In genomic region chrX:72974885-72975284, GRCh38 we compare ENCODE assay signal across 16 cellular contexts. TPM values are rescaled to one million over a fixed set of nuclear protein-coding genes. Genes with fewer than 3 reads are reported as not detected.
A peak's percentile ranks its signal among the peaks of the same experiment; 100 is the strongest.
DNase-seq lines count a peak whose midpoint lies in the region; ATAC-seq, FAIRE-seq and TF ChIP-seq lines count a peak whose summit lies in the region.
"Not testable (repeated sequence)": the region's sequence is repeated elsewhere in the genome, so short reads cannot be mapped to it uniquely, and the experiment has no call there.
"Had no signal": no experiment of that assay in that cellular context is flagged by ENCODE, and none has a peak within 500 bp of the region (broad histone marks: within the 10 kb centered on the region; RNA-seq: fewer than 3 reads in every experiment).

No MANE protein-coding gene starts in this region.

- H3K79me2 ChIP-seq in astrocyte (ENCODE audit: insufficient read depth, low read length); endothelial cell of umbilical vein (ENCODE audit: control insufficient read depth, insufficient read depth, low read length): not testable (repeated sequence)

- CTCF ChIA-PET in A549 (lab: Yijun Ruan, JAX); IMR-90 (lab: Yijun Ruan, JAX); Panc1 (lab: Charles Lee); endothelial cell of umbilical vein (lab: Charles Lee): not testable (repeated sequence)

- not testable (repeated sequence) for DNase-seq in A549 (ENCODE audit: low read depth in 1 of 2, low spot score in 1 of 2); IMR-90; Panc1 (ENCODE audit: low read depth, low spot score); astrocyte (ENCODE audit: low read depth); endothelial cell of umbilical vein (ENCODE audit: low read depth, low spot score); left lobe of liver (ENCODE audit: low spot score); gastrocnemius medialis

- H4K20me1 ChIP-seq in IMR-90 (ENCODE audit: insufficient read depth, low read length); astrocyte (ENCODE audit: insufficient read depth, low read length); endothelial cell of umbilical vein (replicated peaks; ENCODE audit: control insufficient read depth, extremely low read depth, insufficient read depth, low read length): not testable (repeated sequence)

- H3K23ac ChIP-seq in IMR-90 (ENCODE audit: low read depth, low read length), result not testable (repeated sequence)

- H4K91ac ChIP-seq in IMR-90 (ENCODE audit: insufficient read depth, low read depth, low read length), result not testable (repeated sequence)

- not testable (repeated sequence) for H3K27ac Mint-ChIP-seq in astrocyte (ENCODE audit: unreplicated experiment)

- H3K9me3 ChIP-seq in A549; IMR-90 (ENCODE audit: control insufficient read depth, insufficient read depth, low read length); Panc1 (ENCODE audit: control insufficient read depth, insufficient read depth, low read depth, low read length); astrocyte (ENCODE audit: insufficient read depth, low read depth, low read length); endothelial cell of umbilical vein (replicated peaks; ENCODE audit: control insufficient read depth, insufficient read depth, low read length); gastrocnemius medialis: not testable (repeated sequence)

- not testable (repeated sequence) for BruUV-seq in IMR-90 (replicated peaks; lab: Mats Ljungman, UMichigan); Panc1 (replicated peaks; lab: Mats Ljungman, UMichigan); endothelial cell of umbilical vein (replicated peaks; lab: Mats Ljungman, UMichigan)

- TF ChIP-seq CTCF in A549 (IDR thresholded peaks at IDR 0.05); IMR-90 (conservative IDR thresholded peaks at IDR 0.05; ENCODE audit: low read depth, low read length); Panc1 (IDR thresholded peaks at IDR 0.05); astrocyte (IDR thresholded peaks at IDR 0.05; ENCODE audit: insufficient read depth, low read depth, low read length); endothelial cell of umbilical vein (IDR thresholded peaks at IDR 0.05; ENCODE audit: extremely low read depth in 1 of 2, insufficient read depth in 1 of 2, low read depth in 1 of 2, low read length in 2 of 2); gastrocnemius medialis (IDR thresholded peaks at IDR 0.05 in 4 of 5, conservative IDR thresholded peaks at IDR 0.05 in 1 of 5): not testable (repeated sequence)

- not testable (repeated sequence) for H2BK5ac ChIP-seq in IMR-90 (ENCODE audit: low read depth, low read length, poor library complexity, severe bottlenecking)

- H2AFZ ChIP-seq in IMR-90 (replicated peaks; ENCODE audit: low read length, poor library complexity); astrocyte (ENCODE audit: low read depth, low read length); endothelial cell of umbilical vein (ENCODE audit: low read depth, low read length): not testable (repeated sequence)

- not testable (repeated sequence) for H3K36me3 ChIP-seq in IMR-90 (ENCODE audit: control insufficient read depth, insufficient read depth, low read length); Panc1 (ENCODE audit: control insufficient read depth, insufficient read depth, low read length); astrocyte (ENCODE audit: insufficient read depth, low read length); endothelial cell of umbilical vein (ENCODE audit: control insufficient read depth in 2 of 2, extremely low read depth in 1 of 2, insufficient read depth in 2 of 2, low read length in 2 of 2); gastrocnemius medialis

- intact Hi-C loops in IMR-90 (cut with micrococcal nuclease); Panc1 (cut with micrococcal nuclease; ENCODE audit: unreplicated experiment); endothelial cell of umbilical vein (cut with micrococcal nuclease); gastrocnemius medialis (cut with DNase I; ENCODE audit: low total_unique reads): not testable (repeated sequence)

- H3K27me3 Mint-ChIP-seq in astrocyte (ENCODE audit: low read depth, unreplicated experiment), result not testable (repeated sequence)

- not testable (repeated sequence) for H3K56ac ChIP-seq in IMR-90 (ENCODE audit: extremely low read depth, insufficient read depth, low read length)

- not testable (repeated sequence) for H2BK20ac ChIP-seq in IMR-90 (ENCODE audit: low read depth, low read length)

- not testable (repeated sequence) for H2BK120ac ChIP-seq in IMR-90 (ENCODE audit: low read depth, low read length)

- TF ChIP-seq POLR2A in A549 (IDR thresholded peaks at IDR 0.05; ENCODE audit: low read length); IMR-90 (IDR thresholded peaks at IDR 0.05; ENCODE audit: low read depth, low read length); endothelial cell of umbilical vein (IDR thresholded peaks at IDR 0.05; ENCODE audit: low read depth, low read length); gastrocnemius medialis (IDR thresholded peaks at IDR 0.05): not testable (repeated sequence)

- POLR2A ChIA-PET in A549 (lab: Yijun Ruan, JAX); IMR-90 (lab: Charles Lee; ENCODE audit: unreplicated experiment); Panc1 (lab: Charles Lee); endothelial cell of umbilical vein (lab: Charles Lee): not testable (repeated sequence)

- not testable (repeated sequence) for H3K9me1 ChIP-seq in IMR-90 (ENCODE audit: insufficient read depth, low read length); endothelial cell of umbilical vein (replicated peaks; ENCODE audit: control insufficient read depth, extremely low read depth, insufficient read depth, low read length)

- WGBS in A549 (ENCODE audit: missing lambda C conversion rate), result no CpG with 5 or more reads among the region's 7 CpGs
- WGBS in IMR-90 (ENCODE audit: extremely low coverage in 2 of 2, insufficient read length in 1 of 2), 2 experiments, result no CpG with 5 or more reads among the region's 7 CpGs

- H3K4me3 Mint-ChIP-seq in astrocyte (ENCODE audit: unreplicated experiment), result not testable (repeated sequence)

- H3K36me3 Mint-ChIP-seq in astrocyte (ENCODE audit: low read depth, unreplicated experiment), result not testable (repeated sequence)

- H3K4me3 ChIP-seq in A549; IMR-90 (ENCODE audit: insufficient read depth, low read depth, low read length); Panc1 (ENCODE audit: low read depth in 2 of 2, low read length in 2 of 2); astrocyte (ENCODE audit: insufficient read depth, low read depth, low read length); endothelial cell of umbilical vein (replicated peaks in 1 of 3; ENCODE audit: insufficient read depth in 1 of 3, low read depth in 1 of 3, low read length in 3 of 3); gastrocnemius medialis: not testable (repeated sequence)

- not testable (repeated sequence) for TF ChIP-seq EP300 in A549 (IDR thresholded peaks at IDR 0.05)

- not testable (repeated sequence) for H3K27me3 ChIP-seq in IMR-90 (ENCODE audit: control insufficient read depth, insufficient read depth, low read length); Panc1 (ENCODE audit: control insufficient read depth, insufficient read depth, low read length); astrocyte (ENCODE audit: insufficient read depth, low read length); endothelial cell of umbilical vein (ENCODE audit: control insufficient read depth in 2 of 2, insufficient read depth in 2 of 2, low read length in 2 of 2); gastrocnemius medialis

- not testable (repeated sequence) for H3K9me3 Mint-ChIP-seq in astrocyte (ENCODE audit: unreplicated experiment)

- H3K4ac ChIP-seq in IMR-90 (ENCODE audit: low read depth, low read length), result not testable (repeated sequence)

- not testable (repeated sequence) for H3K4me1 ChIP-seq in A549; IMR-90 (ENCODE audit: control insufficient read depth, insufficient read depth, low read length); Panc1 (ENCODE audit: control insufficient read depth, insufficient read depth, low read length); astrocyte (ENCODE audit: insufficient read depth, low read length); endothelial cell of umbilical vein (ENCODE audit: control insufficient read depth, extremely low read depth, insufficient read depth, low read length); gastrocnemius medialis

- in situ Hi-C loops in IMR-90 (cut with MboI; ENCODE audit: low sequenced_read_pairs); Panc1 (cut with HindIII; ENCODE audit: low pct_unique_long_range_greater_than_20kb, low sequenced_read_pairs); gastrocnemius medialis (cut with MboI; ENCODE audit: low sequenced_read_pairs in 4 of 4): not testable (repeated sequence)

- not testable (repeated sequence) for H3K79me1 ChIP-seq in IMR-90 (ENCODE audit: low read depth in 1 of 2, low read length in 2 of 2)

- not testable (repeated sequence) for H2BK15ac ChIP-seq in IMR-90 (ENCODE audit: low read depth, low read length)

- not testable (repeated sequence) for H3K4me1 Mint-ChIP-seq in astrocyte (ENCODE audit: low read depth, unreplicated experiment)

- not testable (repeated sequence) for H3K27ac ChIP-seq in A549; IMR-90 (ENCODE audit: insufficient read depth, low read length); Panc1 (ENCODE audit: low read length); astrocyte (ENCODE audit: low read depth, low read length); endothelial cell of umbilical vein (ENCODE audit: insufficient read depth, low read depth, low read length); gastrocnemius medialis

- not testable (repeated sequence) for H4K5ac ChIP-seq in IMR-90 (ENCODE audit: low read depth, low read length)

- H3K4me2 ChIP-seq in A549; IMR-90 (ENCODE audit: low read depth, low read length); astrocyte (ENCODE audit: low read length); endothelial cell of umbilical vein (ENCODE audit: insufficient read depth, low read length): not testable (repeated sequence)

- FAIRE-seq in A549 (lab: Jason Lieb, UNC) (peak; percentile 96), astrocyte (lab: Jason Lieb, UNC) (peak; percentile 98), endothelial cell of umbilical vein (lab: Jason Lieb, UNC) (peak; percentile 93)

- H3K9ac ChIP-seq in IMR-90 (ENCODE audit: low read depth, low read length); astrocyte (ENCODE audit: low read length); endothelial cell of umbilical vein (replicated peaks; ENCODE audit: extremely low read depth, insufficient read depth, low read length): not testable (repeated sequence)

- H2AK5ac ChIP-seq in IMR-90 (ENCODE audit: low read depth, low read length), result not testable (repeated sequence)

- not testable (repeated sequence) for TF ChIP-seq RAD21 in A549 (conservative IDR thresholded peaks at IDR 0.05 in 1 of 2, IDR thresholded peaks at IDR 0.05 in 1 of 2); IMR-90 (IDR thresholded peaks at IDR 0.05; ENCODE audit: low read length)

- H2AK9ac ChIP-seq in IMR-90 (replicated peaks; ENCODE audit: low read depth, low read length, poor library complexity), result not testable (repeated sequence)

- not testable (repeated sequence) for H3K18ac ChIP-seq in IMR-90 (ENCODE audit: low read depth, low read length)

- not testable (repeated sequence) for H3K14ac ChIP-seq in IMR-90 (replicated peaks; ENCODE audit: low read depth, low read length)

- dilution Hi-C loops in IMR-90 (cut with HindIII; ENCODE audit: low sequenced_read_pairs, unreplicated experiment); endothelial cell of umbilical vein (cut with MboI; ENCODE audit: extremely low pct_ligation_motif_present, low sequenced_read_pairs): not testable (repeated sequence)

- H4K8ac ChIP-seq in IMR-90 (ENCODE audit: low read depth in 2 of 2, low read length in 2 of 2), result not testable (repeated sequence)

- ATAC-seq in A549, result peak; percentile 54 to 73; a peak in 4 of 6 replicates
- peak; percentile 29; the same call in 1 of the 2 replicates for ATAC-seq in IMR-90 (ENCODE audit: low read depth)
- 0 out of 2 replicates have a peak, but pooled peaks have one; percentile 48 for ATAC-seq in Panc1
- peak; percentile 66 for ATAC-seq in left lobe of liver
- ATAC-seq in gastrocnemius medialis, result peak; percentile 72 to 76

RNA-seq across cellular contexts. Expression of gene PABPC1L2B, which starts 27.9 kb away (rescaled TPM):
- not detected in 2 replicates for polyA plus RNA-seq in A549 (2011; rRNA removed)
- 0.03 TPM in 1 of 2 replicates, not detected in the other for polyA plus RNA-seq in A549 (2012; cell fraction: cytosol; rRNA removed)
- 0.01 TPM in 1 of 2 replicates, not detected in the other for polyA plus RNA-seq in A549 (2012; cell fraction: nucleus; rRNA removed)
- polyA plus RNA-seq in A549 (2017; fragmentation: RNase III; extraction: RNeasy Plus Mini Kit Qiagen cat#74134 plus additional on column Dnase treatment), result not detected in 3 replicates
- polyA minus RNA-seq in A549 (2011; rRNA and poly(A)+ RNA removed), result not detected in 2 replicates
- not detected in 2 replicates for total RNA-seq in IMR-90 (2012; rRNA removed)
- polyA plus RNA-seq in IMR-90 (2012; rRNA removed), result not detected in 2 replicates
- not detected in 2 replicates for polyA plus RNA-seq in IMR-90 (2012; cell fraction: cytosol; rRNA removed)
- not detected in 2 replicates for polyA plus RNA-seq in IMR-90 (2012; cell fraction: nucleus; rRNA removed; ENCODE audit: low replicate concordance)
- not detected for total RNA-seq in Panc1 (2021; ENCODE audit: unreplicated experiment)
- polyA plus RNA-seq in Panc1 (2012; ENCODE audit: insufficient read length), result not detected
- 0.14 TPM in 1 of 2 replicates, not detected in the other for total RNA-seq in astrocyte
- not detected in 2 replicates for total RNA-seq in endothelial cell of umbilical vein
- not detected in 2 replicates for polyA plus RNA-seq in endothelial cell of umbilical vein
- polyA plus RNA-seq in endothelial cell of umbilical vein (2011; cell fraction: cytosol; rRNA removed), result not detected in 2 replicates
- not detected in 2 replicates for polyA plus RNA-seq in endothelial cell of umbilical vein (2011; cell fraction: nucleus; rRNA removed)
- polyA plus RNA-seq in endothelial cell of umbilical vein (2012), result not detected in 2 replicates
- polyA minus RNA-seq in endothelial cell of umbilical vein, result not detected in 2 replicates
- polyA minus RNA-seq in endothelial cell of umbilical vein (2011; cell fraction: cytosol; rRNA and poly(A)+ RNA removed), result not detected
- not detected in 2 replicates for polyA minus RNA-seq in endothelial cell of umbilical vein (2011; cell fraction: nucleus; rRNA and poly(A)+ RNA removed)
- not detected for total RNA-seq in left lobe of liver
- not detected for total RNA-seq in gastrocnemius medialis
- total RNA-seq: A172; A673; CD4-positive, alpha-beta memory T cell; CD4-positive, CD25-positive, alpha-beta regulatory T cell; CD8-positive, alpha-beta memory T cell; G401 had no signal
- polyA plus RNA-seq: AG04450; CD14-positive monocyte; CD4-positive, alpha-beta memory T cell; CD4-positive, CD25-positive, alpha-beta regulatory T cell; CD8-positive, alpha-beta memory T cell had no signal

RNA-seq across cellular contexts. Expression of gene DMRTC1, which starts 31.2 kb away (rescaled TPM):
- not detected in 2 replicates for polyA plus RNA-seq in A549 (2011; rRNA removed)
- not detected in 2 replicates for polyA plus RNA-seq in A549 (2012; cell fraction: cytosol; rRNA removed)
- not detected in 2 replicates for polyA plus RNA-seq in A549 (2012; cell fraction: nucleus; rRNA removed)
- 0.15 TPM in 1 of 3 replicates, not detected in the others for polyA plus RNA-seq in A549 (2017; fragmentation: RNase III; extraction: RNeasy Plus Mini Kit Qiagen cat#74134 plus additional on column Dnase treatment)
- polyA minus RNA-seq in A549 (2011; rRNA and poly(A)+ RNA removed), result not detected in 2 replicates
- total RNA-seq in IMR-90 (2012; rRNA removed), result not detected in 2 replicates
- polyA plus RNA-seq in IMR-90 (2012; rRNA removed), result not detected in 2 replicates
- polyA plus RNA-seq in IMR-90 (2012; cell fraction: cytosol; rRNA removed), result not detected in 2 replicates
- not detected in 2 replicates for polyA plus RNA-seq in IMR-90 (2012; cell fraction: nucleus; rRNA removed; ENCODE audit: low replicate concordance)
- 0.31 TPM for total RNA-seq in Panc1 (2021; ENCODE audit: unreplicated experiment)
- polyA plus RNA-seq in Panc1 (2012; ENCODE audit: insufficient read length), result not detected
- total RNA-seq in astrocyte, result not detected in 2 replicates
- not detected in 2 replicates for total RNA-seq in endothelial cell of umbilical vein
- polyA plus RNA-seq in endothelial cell of umbilical vein, result not detected in 2 replicates
- polyA plus RNA-seq in endothelial cell of umbilical vein (2011; cell fraction: cytosol; rRNA removed), result not detected in 2 replicates
- polyA plus RNA-seq in endothelial cell of umbilical vein (2011; cell fraction: nucleus; rRNA removed), result 0.31 TPM in 1 of 2 replicates, not detected in the other
- polyA plus RNA-seq in endothelial cell of umbilical vein (2012), result not detected in 2 replicates
- polyA minus RNA-seq in endothelial cell of umbilical vein, result not detected in 2 replicates
- polyA minus RNA-seq in endothelial cell of umbilical vein (2011; cell fraction: cytosol; rRNA and poly(A)+ RNA removed), result not detected
- not detected in 2 replicates for polyA minus RNA-seq in endothelial cell of umbilical vein (2011; cell fraction: nucleus; rRNA and poly(A)+ RNA removed)
- not detected for total RNA-seq in left lobe of liver
- total RNA-seq in gastrocnemius medialis, result not detected
- total RNA-seq: A172; A673; CD4-positive, CD25-positive, alpha-beta regulatory T cell; CD8-positive, alpha-beta memory T cell; G401 had no signal
- polyA plus RNA-seq: AG04450; CD14-positive monocyte; CD8-positive, alpha-beta memory T cell had no signal

RNA-seq across cellular contexts. Expression of gene FAM236A, which starts 36.9 kb away (rescaled TPM):
- polyA plus RNA-seq in A549 (2011; rRNA removed), result not detected in 2 replicates
- not detected in 2 replicates for polyA plus RNA-seq in A549 (2012; cell fraction: cytosol; rRNA removed)
- polyA plus RNA-seq in A549 (2012; cell fraction: nucleus; rRNA removed), result not detected in 2 replicates
- polyA plus RNA-seq in A549 (2017; fragmentation: RNase III; extraction: RNeasy Plus Mini Kit Qiagen cat#74134 plus additional on column Dnase treatment), result not detected in 3 replicates
- polyA minus RNA-seq in A549 (2011; rRNA and poly(A)+ RNA removed), result not detected in 2 replicates
- not detected in 2 replicates for total RNA-seq in IMR-90 (2012; rRNA removed)
- not detected in 2 replicates for polyA plus RNA-seq in IMR-90 (2012; rRNA removed)
- polyA plus RNA-seq in IMR-90 (2012; cell fraction: cytosol; rRNA removed), result not detected in 2 replicates
- polyA plus RNA-seq in IMR-90 (2012; cell fraction: nucleus; rRNA removed; ENCODE audit: low replicate concordance), result not detected in 2 replicates
- total RNA-seq in Panc1 (2021; ENCODE audit: unreplicated experiment), result not detected
- not detected for polyA plus RNA-seq in Panc1 (2012; ENCODE audit: insufficient read length)
- not detected in 2 replicates for total RNA-seq in astrocyte
- not detected in 2 replicates for total RNA-seq in endothelial cell of umbilical vein
- polyA plus RNA-seq in endothelial cell of umbilical vein, result not detected in 2 replicates
- not detected in 2 replicates for polyA plus RNA-seq in endothelial cell of umbilical vein (2011; cell fraction: cytosol; rRNA removed)
- not detected in 2 replicates for polyA plus RNA-seq in endothelial cell of umbilical vein (2011; cell fraction: nucleus; rRNA removed)
- polyA plus RNA-seq in endothelial cell of umbilical vein (2012), result not detected in 2 replicates
- not detected in 2 replicates for polyA minus RNA-seq in endothelial cell of umbilical vein
- not detected for polyA minus RNA-seq in endothelial cell of umbilical vein (2011; cell fraction: cytosol; rRNA and poly(A)+ RNA removed)
- not detected in 2 replicates for polyA minus RNA-seq in endothelial cell of umbilical vein (2011; cell fraction: nucleus; rRNA and poly(A)+ RNA removed)
- total RNA-seq in left lobe of liver, result not detected
- not detected for total RNA-seq in gastrocnemius medialis
- total RNA-seq: A172; A673; CD4-positive, alpha-beta memory T cell; CD4-positive, CD25-positive, alpha-beta regulatory T cell; CD8-positive, alpha-beta memory T cell; Daoy; G401 had no signal
- polyA plus RNA-seq: AG04450; CD14-positive monocyte; CD4-positive, alpha-beta memory T cell; CD4-positive, CD25-positive, alpha-beta regulatory T cell; CD8-positive, alpha-beta memory T cell had no signal
